Comparison of ENCODE assay signal across 28 cellular contexts in genomic region chr7:45143616-45144015, GRCh38. TPM values are rescaled to one million over a fixed set of nuclear protein-coding genes. Genes with fewer than 3 reads are reported as not detected.
DNase-seq lines count a peak whose midpoint lies in the region; ATAC-seq and TF ChIP-seq lines count a peak whose summit lies in the region.
"Had no signal": no experiment of that assay in that cellular context is flagged by ENCODE, and none has a peak within 500 bp of the region (broad histone marks: within the 10 kb centered on the region; RNA-seq: fewer than 3 reads in every experiment).

No MANE protein-coding gene starts in this region.

- H3K27me3 ChIP-seq in mesenchymal stem cell (ENCODE audit: control insufficient read depth in 1 of 2, insufficient read depth in 1 of 2, low read length in 2 of 2), result peaks cover 32 to 47% of the 10 kb centered on the region in 2 experiments
- H3K27me3 ChIP-seq in naive thymus-derived CD4-positive, alpha-beta T cell (ENCODE audit: control insufficient read depth in 2 of 2, insufficient read depth in 2 of 2, low read length in 2 of 2), result no peaks in the 10 kb centered on the region
- no peaks in the 10 kb centered on the region for H3K27me3 ChIP-seq in CD4-positive, alpha-beta T cell (ENCODE audit: control insufficient read depth, insufficient read depth, low read length)
- H3K27me3 ChIP-seq: ascending aorta had no signal

- CTCF ChIA-PET in naive thymus-derived CD4-positive, alpha-beta T cell (lab: Charles Lee), result no interaction called here
- CTCF ChIA-PET in CD4-positive, alpha-beta T cell (lab: Charles Lee), result no interaction called here

- TF ChIP-seq CTCF in AG10803 (conservative IDR thresholded peaks at IDR 0.05; ENCODE audit: low read length), result no peak
- TF ChIP-seq CTCF in CD4-positive, alpha-beta T cell (IDR thresholded peaks at IDR 0.05), result no peak

- no peaks in the 10 kb centered on the region for H3K4me1 ChIP-seq in mesenchymal stem cell (ENCODE audit: control insufficient read depth, insufficient read depth, low read depth, low read length)
- H3K4me1 ChIP-seq in naive thymus-derived CD4-positive, alpha-beta T cell (ENCODE audit: control insufficient read depth in 2 of 2, insufficient read depth in 2 of 2, low read length in 2 of 2), result no peaks in the 10 kb centered on the region
- H3K4me1 ChIP-seq: ascending aorta had no signal

- no peak overlapping the region for H2AFZ ChIP-seq in mesenchymal stem cell (ENCODE audit: low read depth, low read length)

- H2BK120ac ChIP-seq in mesenchymal stem cell (ENCODE audit: low read depth, low read length), result no peak overlapping the region

- H3K14ac ChIP-seq in mesenchymal stem cell (ENCODE audit: low read length in 2 of 2), result no peak overlapping the region

- 89% methylated on average over 4 of the region's 4 CpGs for WGBS in mesenchymal stem cell

- DNase-seq in AG10803 (ENCODE audit: low read depth) (peak; percentile 22), HPDE6-E6E7 (ENCODE audit: extremely low spot score) (peak; percentile 27), amniotic epithelial cell (ENCODE audit: low read depth) (peak; percentile 81), mesenchymal stem cell (peak; percentile 11), KG1 (lab: John Stamatoyannopoulos, UW) (no peak), NCI-H1092 treated with DMSO at 0.1 percent for 48 hours (lab: John Stamatoyannopoulos, UW) (no peak)
- no peak for DNase-seq in naive thymus-derived CD4-positive, alpha-beta T cell
- DNase-seq in CD4-positive, alpha-beta T cell, result no peak
- DNase-seq: activated CD4-positive, alpha-beta T cell treated with anti-CD3 and anti-CD28 coated beads for 4 hours; activated naive CD4-positive, alpha-beta T cell; activated T-cell treated with anti-CD3 and anti-CD28 coated beads, Interleukin-2, amount 50 U/mL, for 4 hours; CD4-positive, alpha-beta memory T cell; DMS153; effector CD8-positive, alpha-beta T cell; left colon; NCI-H1105 treated with DMSO at 0.1 percent for 48 hours; NCI-H2029 treated with DMSO at 0.1 percent for 48 hours; OCI-M1; stimulated activated CD4-positive, alpha-beta T cell treated with anti-CD3 and anti-CD28 coated beads, Interleukin-1b, Interleukin-23, amount 100 ng/mL, for 48 hours had no signal

- no peak overlapping the region for H3K9ac ChIP-seq in mesenchymal stem cell (ENCODE audit: low read length)

- H3K27ac ChIP-seq in mesenchymal stem cell (ENCODE audit: low read length, poor library complexity, severe bottlenecking), result no peak overlapping the region
- H3K27ac ChIP-seq in naive thymus-derived CD4-positive, alpha-beta T cell (ENCODE audit: low read depth, low read length), result no peak overlapping the region
- H3K27ac ChIP-seq in CD4-positive, alpha-beta T cell (ENCODE audit: low read depth, low read length), result no peak overlapping the region
- H3K27ac ChIP-seq: ascending aorta had no signal

- peaks cover 0 to 6% (median 0%) of the 10 kb centered on the region in 7 donors for H3K4me1 Mint-ChIP-seq in naive thymus-derived CD4-positive, alpha-beta T cell
- no peaks in the 10 kb centered on the region for H3K4me1 Mint-ChIP-seq in CD4-positive, alpha-beta T cell (ENCODE audit: low read depth)
- H3K4me1 Mint-ChIP-seq: CD4-positive, alpha-beta memory T cell; mesothelial cell of epicardium; nephron; stimulated activated effector memory CD8-positive, alpha-beta T cell treated with anti-CD3 and anti-CD28 coated beads, Interleukin-12 subunit alpha, Interleukin-12 subunit beta, amount 100 ng/mL, for 72 hours had no signal

- no peaks in the 10 kb centered on the region for H3K9me3 ChIP-seq in mesenchymal stem cell (ENCODE audit: control insufficient read depth, low read length)
- no peaks in the 10 kb centered on the region for H3K9me3 ChIP-seq in naive thymus-derived CD4-positive, alpha-beta T cell (ENCODE audit: control insufficient read depth in 2 of 3, low read length in 3 of 3)
- no peaks in the 10 kb centered on the region for H3K9me3 ChIP-seq in CD4-positive, alpha-beta T cell (ENCODE audit: control insufficient read depth, low read length)
- H3K9me3 ChIP-seq: ascending aorta had no signal

- intact Hi-C loops in naive thymus-derived CD4-positive, alpha-beta T cell (cut with micrococcal nuclease), result no loop called here
- intact Hi-C loops in CD4-positive, alpha-beta T cell (cut with DNase I, micrococcal nuclease), result no loop called here

- peaks cover 3 to 16% (median 11%) of the 10 kb centered on the region in 5 donors for H3K27me3 Mint-ChIP-seq in naive thymus-derived CD4-positive, alpha-beta T cell
- peaks cover 17% of the 10 kb centered on the region for H3K27me3 Mint-ChIP-seq in CD4-positive, alpha-beta T cell

- no peak overlapping the region for H2BK5ac ChIP-seq in mesenchymal stem cell (ENCODE audit: low read depth, low read length, poor library complexity, severe bottlenecking)

- no peaks in the 10 kb centered on the region for H3K79me1 ChIP-seq in mesenchymal stem cell (replicated peaks; ENCODE audit: low read length, poor library complexity, severe bottlenecking)

- no peak overlapping the region for H3K18ac ChIP-seq in mesenchymal stem cell (ENCODE audit: low read depth in 1 of 2, low read length in 2 of 2)

- no peak overlapping the region for H4K91ac ChIP-seq in mesenchymal stem cell (ENCODE audit: low read length)

- H3K27ac Mint-ChIP-seq in naive thymus-derived CD4-positive, alpha-beta T cell, result no peak overlapping the region
- no peak overlapping the region for H3K27ac Mint-ChIP-seq in CD4-positive, alpha-beta T cell
- H3K27ac Mint-ChIP-seq: mesothelial cell of epicardium; nephron; stimulated activated effector memory CD8-positive, alpha-beta T cell treated with anti-CD3 and anti-CD28 coated beads, Interleukin-12 subunit alpha, Interleukin-12 subunit beta, amount 100 ng/mL, for 72 hours had no signal

- H3K23ac ChIP-seq in mesenchymal stem cell (ENCODE audit: low read length in 2 of 2), result no peak overlapping the region

- H3K4me2 ChIP-seq in mesenchymal stem cell (ENCODE audit: low read length, poor library complexity, severe bottlenecking), result no peak overlapping the region

- no peak overlapping the region for H2AK5ac ChIP-seq in mesenchymal stem cell (ENCODE audit: low read length, severe bottlenecking)

- H2BK12ac ChIP-seq in mesenchymal stem cell (ENCODE audit: low read length in 2 of 2), result no peak overlapping the region

- no peak overlapping the region for H3K4ac ChIP-seq in mesenchymal stem cell (ENCODE audit: low read depth in 1 of 2, low read length in 2 of 2)

- H3K36me3 Mint-ChIP-seq in naive thymus-derived CD4-positive, alpha-beta T cell, result peaks cover 0 to 2% (median 0%) of the 10 kb centered on the region in 5 donors
- H3K36me3 Mint-ChIP-seq in CD4-positive, alpha-beta T cell (ENCODE audit: low read depth), result no peaks in the 10 kb centered on the region
- H3K36me3 Mint-ChIP-seq: CD4-positive, alpha-beta memory T cell; mesothelial cell of epicardium; stimulated activated effector memory CD8-positive, alpha-beta T cell treated with anti-CD3 and anti-CD28 coated beads, Interleukin-12 subunit alpha, Interleukin-12 subunit beta, amount 100 ng/mL, for 72 hours had no signal

- no peak overlapping the region for H3K4me3 ChIP-seq in AG10803 (ENCODE audit: low read length)
- H3K4me3 ChIP-seq in mesenchymal stem cell (ENCODE audit: insufficient read depth in 1 of 2, low read depth in 1 of 2, low read length in 2 of 2), result no peak overlapping the region
- no peak overlapping the region for H3K4me3 ChIP-seq in naive thymus-derived CD4-positive, alpha-beta T cell (ENCODE audit: low read length)
- H3K4me3 ChIP-seq: ascending aorta had no signal

- ATAC-seq in naive thymus-derived CD4-positive, alpha-beta T cell, result no peak
- no peak for ATAC-seq in CD4-positive, alpha-beta T cell (ENCODE audit: poor library complexity)
- ATAC-seq: activated T-cell treated with anti-CD3 and anti-CD28 coated beads, Interleukin-2, amount 50 U/mL, for 4 hours; HCT116; left colon; stimulated activated effector memory CD8-positive, alpha-beta T cell treated with anti-CD3 and anti-CD28 coated beads, Interleukin-12 subunit alpha, Interleukin-12 subunit beta, amount 100 ng/mL, for 72 hours had no signal

- H4K8ac ChIP-seq in mesenchymal stem cell (ENCODE audit: low read length), result no peak overlapping the region

- no peak overlapping the region for H3K4me3 Mint-ChIP-seq in naive thymus-derived CD4-positive, alpha-beta T cell
- no peak overlapping the region for H3K4me3 Mint-ChIP-seq in CD4-positive, alpha-beta T cell
- H3K4me3 Mint-ChIP-seq: activated T-cell treated with anti-CD3 and anti-CD28 coated beads, Interleukin-2, amount 50 U/mL, for 4 hours; CD4-positive, alpha-beta memory T cell; mesothelial cell of epicardium; nephron; stimulated activated effector memory CD8-positive, alpha-beta T cell treated with anti-CD3 and anti-CD28 coated beads, Interleukin-12 subunit alpha, Interleukin-12 subunit beta, amount 100 ng/mL, for 72 hours had no signal

- no peaks in the 10 kb centered on the region for H3K36me3 ChIP-seq in mesenchymal stem cell (ENCODE audit: control insufficient read depth in 1 of 2, insufficient read depth in 2 of 2, low read depth in 1 of 2, low read length in 2 of 2)
- no peaks in the 10 kb centered on the region for H3K36me3 ChIP-seq in naive thymus-derived CD4-positive, alpha-beta T cell (ENCODE audit: control insufficient read depth in 2 of 3, insufficient read depth in 3 of 3, low read length in 3 of 3)
- H3K36me3 ChIP-seq: ascending aorta had no signal

- H3K9me3 Mint-ChIP-seq in naive thymus-derived CD4-positive, alpha-beta T cell, result no peaks in the 10 kb centered on the region
- no peaks in the 10 kb centered on the region for H3K9me3 Mint-ChIP-seq in CD4-positive, alpha-beta T cell
- H3K9me3 Mint-ChIP-seq: activated T-cell treated with anti-CD3 and anti-CD28 coated beads, Interleukin-2, amount 50 U/mL, for 4 hours; CD4-positive, alpha-beta memory T cell; mesothelial cell of epicardium; nephron; stimulated activated effector memory CD8-positive, alpha-beta T cell treated with anti-CD3 and anti-CD28 coated beads, Interleukin-12 subunit alpha, Interleukin-12 subunit beta, amount 100 ng/mL, for 72 hours had no signal

- POLR2A ChIA-PET in naive thymus-derived CD4-positive, alpha-beta T cell (lab: Charles Lee), result no interaction called here
- POLR2A ChIA-PET in CD4-positive, alpha-beta T cell (lab: Charles Lee), result no interaction called here

- H2BK15ac ChIP-seq in mesenchymal stem cell (ENCODE audit: low read depth, poor library complexity, severe bottlenecking), result no peak overlapping the region

RNA-seq across cellular contexts. Expression of gene RAMP3, which starts 14.0 kb away (rescaled TPM):
- polyA plus RNA-seq in mesenchymal stem cell (2013, experiment 1 of 2), result not detected
- polyA plus RNA-seq in mesenchymal stem cell (2013, experiment 2 of 2), result not detected
- under 1 TPM in 1 of 5 experiments, not detected in 4; 0.39 TPM for total RNA-seq in naive thymus-derived CD4-positive, alpha-beta T cell
- not detected for polyA plus RNA-seq in naive thymus-derived CD4-positive, alpha-beta T cell
- total RNA-seq in CD4-positive, alpha-beta T cell, result not detected
- total RNA-seq: activated CD8-positive, alpha-beta memory T cell treated with anti-CD3 and anti-CD28 coated beads for 36 hours; activated T-cell treated with anti-CD3 and anti-CD28 coated beads, Interleukin-2, amount 50 U/mL, for 4 hours; CD4-positive, alpha-beta memory T cell; chondrocyte; glomerular endothelial cell; mesothelial cell of epicardium; T-helper 1 cell treated with Interleukin-12 subunit alpha and Interleukin-12 subunit beta and Interleukin-4 antibody, amounts not matched to agents 30 ng/mL and 1 ng/mL, for 36 hours had no signal

RNA-seq across cellular contexts. Expression of gene TBRG4, which starts 32.1 kb away (rescaled TPM):
- polyA plus RNA-seq in mesenchymal stem cell (2013, experiment 1 of 2), result 33.6 TPM
- 33.0 TPM for polyA plus RNA-seq in mesenchymal stem cell (2013, experiment 2 of 2)
- 100 to 1,000 TPM in 4 of 5 experiments, 10 to 100 TPM in 1; 93.7 to 143 (median 107) TPM for total RNA-seq in naive thymus-derived CD4-positive, alpha-beta T cell
- polyA plus RNA-seq in naive thymus-derived CD4-positive, alpha-beta T cell, result 10 to 100 TPM; 55.1 to 99.1 TPM
- 100 to 1,000 TPM; 104 to 105 TPM for total RNA-seq in CD4-positive, alpha-beta T cell

RNA-seq across cellular contexts. Expression of gene NACAD, which starts 54.8 kb away (rescaled TPM):
- 5.6 TPM for polyA plus RNA-seq in mesenchymal stem cell (2013, experiment 1 of 2)
- 5.5 TPM for polyA plus RNA-seq in mesenchymal stem cell (2013, experiment 2 of 2)
- total RNA-seq in naive thymus-derived CD4-positive, alpha-beta T cell, result under 1 TPM in 1 of 5 experiments, not detected in 4; 0.15 TPM
- under 1 TPM in 1 of 2 donors, not detected in 1; 0.08 TPM for polyA plus RNA-seq in naive thymus-derived CD4-positive, alpha-beta T cell
- under 1 TPM; 0.08 to 0.14 TPM for total RNA-seq in CD4-positive, alpha-beta T cell
- total RNA-seq: CD4-positive, alpha-beta memory T cell; T-helper 1 cell treated with Interleukin-12 subunit alpha and Interleukin-12 subunit beta and Interleukin-4 antibody, amounts not matched to agents 30 ng/mL and 1 ng/mL, for 36 hours had no signal
- polyA plus RNA-seq: CD4-positive, alpha-beta memory T cell had no signal

Comparison
In these comparisons a context has a peak if more than half of its experiments do, and no peak if none do; other contexts are left out.
1. DNase-seq: peak in AG10803 (single experiment), HPDE6-E6E7 (single experiment), amniotic epithelial cell (single experiment) and mesenchymal stem cell (single experiment); none in KG1 (single experiment), naive thymus-derived CD4-positive, alpha-beta T cell (0 of 9), NCI-H1092 treated with DMSO at 0.1 percent for 48 hours (single experiment) and CD4-positive, alpha-beta T cell (0 of 10).